Comparison of ENCODE assay signal across 8 cellular contexts in genomic region chrX:54808605-54809483, GRCh38. TPM values are rescaled to one million over a fixed set of nuclear protein-coding genes. Genes with fewer than 3 reads are reported as not detected.
DNase-seq lines count a peak whose midpoint lies in the region; ATAC-seq, FAIRE-seq and TF ChIP-seq lines count a peak whose summit lies in the region.

No MANE protein-coding gene starts in this region.

- H3K4me1 ChIP-seq in upper lobe of left lung: peaks cover 6 to 13% (median 11%) of the 10 kb centered on the region in 4 donors

- WGBS in upper lobe of left lung, 2 donors: 8 to 37% methylated on average over 30 to 38 of the region's 38 CpGs

- H3K27ac ChIP-seq in upper lobe of left lung: peak overlapping the region; percentile 53 to 88 (median 87)

- H3K4me3 ChIP-seq in upper lobe of left lung: peak overlapping the region; percentile 57 to 85 (median 68)

- peak; percentile 100 for FAIRE-seq in GM12891 (lab: Jason Lieb, UNC)

- ATAC-seq in HG02870 (IDR thresholded peaks at IDR 0.05; ENCODE audit: unreplicated experiment): peak; percentile 85
- ATAC-seq in left cardiac atrium: peak; percentile 91 to 94
- ATAC-seq in upper lobe of left lung (ENCODE audit: low FRiP score in 2 of 2): peak; percentile 92 to 96

- TF ChIP-seq EP300 in upper lobe of left lung (IDR thresholded peaks at IDR 0.05): no peak

- no peaks in the 10 kb centered on the region for H3K27me3 ChIP-seq in upper lobe of left lung

- intact Hi-C loops in left cardiac atrium (cut with DNase I) (loop anchor here in 1 of 2 donors (10.0 kb wide), 1 partner anchor 164 kb away; no protein-coding TSS in a partner anchor), posterior cingulate gyrus (cut with DNase I) (loop anchor here (2.0 to 5.0 kb wide), 3 partner anchors 167 to 278 kb away; partner anchors contain the start of genes APEX2 and GNL3L)

- DNase-seq in GM12891 (ENCODE audit: insufficient read length, low spot score): peak; percentile 77
- peak; percentile 97 for DNase-seq in NCI-H146 (lab: John Stamatoyannopoulos, UW)
- DNase-seq in T-helper 1 cell: peak; percentile 80 to 95 (median 82)
- DNase-seq in amygdala (lab: John Stamatoyannopoulos, UW): peak; percentile 8 to 91 (median 78)
- DNase-seq in left cardiac atrium: peak; percentile 93
- peak; percentile 80 to 97 (median 85) for DNase-seq in posterior cingulate gyrus
- DNase-seq in upper lobe of left lung: peak; percentile 92

- no peak for TF ChIP-seq CTCF in upper lobe of left lung (IDR thresholded peaks at IDR 0.05)

- H3K36me3 ChIP-seq in upper lobe of left lung: peaks cover 0 to 41% (median 24%) of the 10 kb centered on the region in 4 donors

- TF ChIP-seq POLR2A in GM12891 (IDR thresholded peaks at IDR 0.05; ENCODE audit: low read depth, low read length): no peak
- TF ChIP-seq POLR2A in upper lobe of left lung (IDR thresholded peaks at IDR 0.05): no peak

- no peaks in the 10 kb centered on the region for H3K9me3 ChIP-seq in upper lobe of left lung

TF ChIP-seq in GM12891, 5 proteins besides CTCF, POLR2A, EP300 and RAD21:
- TF ChIP-seq SPI1 (IDR thresholded peaks at IDR 0.05; ENCODE audit: low read depth, low read length) (no peak), POU2F2 (IDR thresholded peaks at IDR 0.05; ENCODE audit: low read depth, low read length) (no peak), POLR2AphosphoS5 (IDR thresholded peaks at IDR 0.05; ENCODE audit: low read depth, low read length) (no peak), TAF1 (IDR thresholded peaks at IDR 0.05; ENCODE audit: low read depth, low read length) (no peak), PAX5 (IDR thresholded peaks at IDR 0.05; ENCODE audit: insufficient read depth, low read length, severe bottlenecking) (no peak)
TF ChIP-seq in GM12891: peak in this region for 0.

RNA-seq across cellular contexts. Expression of gene MAGED2, which starts 1.3 kb away (rescaled TPM):
- polyA plus RNA-seq in GM12891 (2012; ENCODE audit: low read depth, missing spikeins): 38.2 TPM
- total RNA-seq in left cardiac atrium (10 to 100 TPM; 80.8 to 92.6 TPM), upper lobe of left lung (100 to 1,000 TPM in 5 of 6 donors, 10 to 100 TPM in 1; 85.6 to 120 (median 110) TPM)

RNA-seq across cellular contexts. Expression of gene ITIH6, which starts 10.8 kb away (rescaled TPM):
- not detected for polyA plus RNA-seq in GM12891 (2012; ENCODE audit: low read depth, missing spikeins)
- not detected for total RNA-seq in left cardiac atrium
- not detected for total RNA-seq in upper lobe of left lung

Comparison
In these comparisons a context has a peak if more than half of its experiments do, and no peak if none do; other contexts are left out.
1. Peak in every context shown above with its lines: DNase-seq, ATAC-seq, H3K4me3 ChIP-seq and H3K27ac ChIP-seq.